Comparison of ENCODE assay signal across 1 cellular context in the genomic region with DNA sequence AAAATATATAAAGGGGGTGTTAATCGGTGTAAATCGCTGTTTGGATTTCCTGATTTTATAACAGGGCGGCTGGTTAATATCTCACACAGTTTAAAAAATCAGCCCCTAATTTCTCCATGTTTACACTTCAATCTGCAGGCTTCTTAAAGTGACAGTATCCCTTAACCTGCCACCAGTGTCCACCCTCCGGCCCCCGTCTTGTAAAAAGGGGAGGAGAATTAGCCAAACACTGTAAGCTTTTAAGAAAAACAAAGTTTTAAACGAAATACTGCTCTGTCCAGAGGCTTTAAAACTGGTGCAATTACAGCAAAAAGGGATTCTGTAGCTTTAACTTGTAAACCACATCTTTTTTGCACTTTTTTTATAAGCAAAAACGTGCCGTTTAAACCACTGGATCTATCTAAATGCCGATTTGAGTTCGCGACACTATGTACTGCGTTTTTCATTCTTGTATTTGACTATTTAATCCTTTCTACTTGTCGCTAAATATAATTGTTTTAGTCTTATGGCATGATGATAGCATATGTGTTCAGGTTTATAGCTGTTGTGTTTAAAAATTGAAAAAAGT.
A peak's percentile ranks its signal among the peaks of the same experiment; 100 is the strongest.
TF ChIP-seq lines count a peak whose summit lies in the region.

No MANE protein-coding gene starts in this region.

TF ChIP-seq in GM12878, 131 proteins besides CTCF, POLR2A, EP300 and RAD21 (continued from another document and continues in another):
- TF ChIP-seq, protein P1, sequence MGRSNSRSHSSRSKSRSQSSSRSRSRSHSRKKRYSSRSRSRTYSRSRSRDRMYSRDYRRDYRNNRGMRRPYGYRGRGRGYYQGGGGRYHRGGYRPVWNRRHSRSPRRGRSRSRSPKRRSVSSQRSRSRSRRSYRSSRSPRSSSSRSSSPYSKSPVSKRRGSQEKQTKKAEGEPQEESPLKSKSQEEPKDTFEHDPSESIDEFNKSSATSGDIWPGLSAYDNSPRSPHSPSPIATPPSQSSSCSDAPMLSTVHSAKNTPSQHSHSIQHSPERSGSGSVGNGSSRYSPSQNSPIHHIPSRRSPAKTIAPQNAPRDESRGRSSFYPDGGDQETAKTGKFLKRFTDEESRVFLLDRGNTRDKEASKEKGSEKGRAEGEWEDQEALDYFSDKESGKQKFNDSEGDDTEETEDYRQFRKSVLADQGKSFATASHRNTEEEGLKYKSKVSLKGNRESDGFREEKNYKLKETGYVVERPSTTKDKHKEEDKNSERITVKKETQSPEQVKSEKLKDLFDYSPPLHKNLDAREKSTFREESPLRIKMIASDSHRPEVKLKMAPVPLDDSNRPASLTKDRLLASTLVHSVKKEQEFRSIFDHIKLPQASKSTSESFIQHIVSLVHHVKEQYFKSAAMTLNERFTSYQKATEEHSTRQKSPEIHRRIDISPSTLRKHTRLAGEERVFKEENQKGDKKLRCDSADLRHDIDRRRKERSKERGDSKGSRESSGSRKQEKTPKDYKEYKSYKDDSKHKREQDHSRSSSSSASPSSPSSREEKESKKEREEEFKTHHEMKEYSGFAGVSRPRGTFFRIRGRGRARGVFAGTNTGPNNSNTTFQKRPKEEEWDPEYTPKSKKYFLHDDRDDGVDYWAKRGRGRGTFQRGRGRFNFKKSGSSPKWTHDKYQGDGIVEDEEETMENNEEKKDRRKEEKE (IDR thresholded peaks at IDR 0.05): no peak
- TF ChIP-seq, protein P2, sequence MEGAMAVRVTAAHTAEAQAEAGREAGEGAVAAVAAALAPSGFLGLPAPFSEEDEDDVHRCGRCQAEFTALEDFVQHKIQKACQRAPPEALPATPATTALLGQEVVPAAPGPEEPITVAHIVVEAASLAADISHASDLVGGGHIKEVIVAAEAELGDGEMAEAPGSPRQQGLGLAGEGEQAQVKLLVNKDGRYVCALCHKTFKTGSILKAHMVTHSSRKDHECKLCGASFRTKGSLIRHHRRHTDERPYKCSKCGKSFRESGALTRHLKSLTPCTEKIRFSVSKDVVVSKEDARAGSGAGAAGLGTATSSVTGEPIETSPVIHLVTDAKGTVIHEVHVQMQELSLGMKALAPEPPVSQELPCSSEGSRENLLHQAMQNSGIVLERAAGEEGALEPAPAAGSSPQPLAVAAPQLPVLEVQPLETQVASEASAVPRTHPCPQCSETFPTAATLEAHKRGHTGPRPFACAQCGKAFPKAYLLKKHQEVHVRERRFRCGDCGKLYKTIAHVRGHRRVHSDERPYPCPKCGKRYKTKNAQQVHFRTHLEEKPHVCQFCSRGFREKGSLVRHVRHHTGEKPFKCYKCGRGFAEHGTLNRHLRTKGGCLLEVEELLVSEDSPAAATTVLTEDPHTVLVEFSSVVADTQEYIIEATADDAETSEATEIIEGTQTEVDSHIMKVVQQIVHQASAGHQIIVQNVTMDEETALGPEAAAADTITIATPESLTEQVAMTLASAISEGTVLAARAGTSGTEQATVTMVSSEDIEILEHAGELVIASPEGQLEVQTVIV (IDR thresholded peaks at IDR 0.05; ENCODE audit: borderline replicate concordance, partially characterized antibody): no peak
- TF ChIP-seq BCL3 (IDR thresholded peaks at IDR 0.05; ENCODE audit: borderline replicate concordance, insufficient read depth, low read depth, low read length, poor library complexity, severe bottlenecking) (no peak), SP1 (IDR thresholded peaks at IDR 0.05; ENCODE audit: low read depth, low read length) (no peak), BHLHE40 (IDR thresholded peaks at IDR 0.05; ENCODE audit: borderline replicate concordance in 1 of 2, low read depth in 2 of 2, low read length in 1 of 2) (peak; percentile 74 to 75; a peak in 3 of 4 replicates), HSF1 (IDR thresholded peaks at IDR 0.05; ENCODE audit: low read depth, low read length) (no peak), MLLT1 (IDR thresholded peaks at IDR 0.05) (peak; percentile 60), IKZF2 (IDR thresholded peaks at IDR 0.05) (no peak), CBX3 (IDR thresholded peaks at IDR 0.05; ENCODE audit: borderline replicate concordance, low read depth) (no peak), CHD1 (IDR thresholded peaks at IDR 0.05; ENCODE audit: low read depth, low read length) (no peak), TCF7 (IDR thresholded peaks at IDR 0.05; ENCODE audit: borderline replicate concordance) (no peak), ZBTB40 (IDR thresholded peaks at IDR 0.05; ENCODE audit: borderline replicate concordance) (peak; percentile 33; the same call in 1 of the 2 replicates), CREM (IDR thresholded peaks at IDR 0.05; ENCODE audit: low read depth) (no peak), RUNX3 (IDR thresholded peaks at IDR 0.05; ENCODE audit: low read length) (peak; percentile 23; the same call in 1 of the 2 replicates), E2F8 (IDR thresholded peaks at IDR 0.05; ENCODE audit: low read depth, partially characterized antibody) (no peak), CBFB (IDR thresholded peaks at IDR 0.05; ENCODE audit: low read depth) (no peak), MEF2B (IDR thresholded peaks at IDR 0.05; ENCODE audit: partially characterized antibody, poor library complexity, severe bottlenecking) (no peak), JUND (IDR thresholded peaks at IDR 0.05; ENCODE audit: low read depth, low read length) (no peak), ZSCAN29 (IDR thresholded peaks at IDR 0.05) (no peak)
- TF ChIP-seq, protein P3, sequence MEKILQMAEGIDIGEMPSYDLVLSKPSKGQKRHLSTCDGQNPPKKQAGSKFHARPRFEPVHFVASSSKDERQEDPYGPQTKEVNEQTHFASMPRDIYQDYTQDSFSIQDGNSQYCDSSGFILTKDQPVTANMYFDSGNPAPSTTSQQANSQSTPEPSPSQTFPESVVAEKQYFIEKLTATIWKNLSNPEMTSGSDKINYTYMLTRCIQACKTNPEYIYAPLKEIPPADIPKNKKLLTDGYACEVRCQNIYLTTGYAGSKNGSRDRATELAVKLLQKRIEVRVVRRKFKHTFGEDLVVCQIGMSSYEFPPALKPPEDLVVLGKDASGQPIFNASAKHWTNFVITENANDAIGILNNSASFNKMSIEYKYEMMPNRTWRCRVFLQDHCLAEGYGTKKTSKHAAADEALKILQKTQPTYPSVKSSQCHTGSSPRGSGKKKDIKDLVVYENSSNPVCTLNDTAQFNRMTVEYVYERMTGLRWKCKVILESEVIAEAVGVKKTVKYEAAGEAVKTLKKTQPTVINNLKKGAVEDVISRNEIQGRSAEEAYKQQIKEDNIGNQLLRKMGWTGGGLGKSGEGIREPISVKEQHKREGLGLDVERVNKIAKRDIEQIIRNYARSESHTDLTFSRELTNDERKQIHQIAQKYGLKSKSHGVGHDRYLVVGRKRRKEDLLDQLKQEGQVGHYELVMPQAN (conservative IDR thresholded peaks at IDR 0.05): no peak
- TF ChIP-seq, protein P4, sequence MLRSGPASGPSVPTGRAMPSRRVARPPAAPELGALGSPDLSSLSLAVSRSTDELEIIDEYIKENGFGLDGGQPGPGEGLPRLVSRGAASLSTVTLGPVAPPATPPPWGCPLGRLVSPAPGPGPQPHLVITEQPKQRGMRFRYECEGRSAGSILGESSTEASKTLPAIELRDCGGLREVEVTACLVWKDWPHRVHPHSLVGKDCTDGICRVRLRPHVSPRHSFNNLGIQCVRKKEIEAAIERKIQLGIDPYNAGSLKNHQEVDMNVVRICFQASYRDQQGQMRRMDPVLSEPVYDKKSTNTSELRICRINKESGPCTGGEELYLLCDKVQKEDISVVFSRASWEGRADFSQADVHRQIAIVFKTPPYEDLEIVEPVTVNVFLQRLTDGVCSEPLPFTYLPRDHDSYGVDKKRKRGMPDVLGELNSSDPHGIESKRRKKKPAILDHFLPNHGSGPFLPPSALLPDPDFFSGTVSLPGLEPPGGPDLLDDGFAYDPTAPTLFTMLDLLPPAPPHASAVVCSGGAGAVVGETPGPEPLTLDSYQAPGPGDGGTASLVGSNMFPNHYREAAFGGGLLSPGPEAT (IDR thresholded peaks at IDR 0.05; ENCODE audit: low read depth): peak; percentile 45; the same call in 1 of the 2 replicates
- TF ChIP-seq, protein P5, sequence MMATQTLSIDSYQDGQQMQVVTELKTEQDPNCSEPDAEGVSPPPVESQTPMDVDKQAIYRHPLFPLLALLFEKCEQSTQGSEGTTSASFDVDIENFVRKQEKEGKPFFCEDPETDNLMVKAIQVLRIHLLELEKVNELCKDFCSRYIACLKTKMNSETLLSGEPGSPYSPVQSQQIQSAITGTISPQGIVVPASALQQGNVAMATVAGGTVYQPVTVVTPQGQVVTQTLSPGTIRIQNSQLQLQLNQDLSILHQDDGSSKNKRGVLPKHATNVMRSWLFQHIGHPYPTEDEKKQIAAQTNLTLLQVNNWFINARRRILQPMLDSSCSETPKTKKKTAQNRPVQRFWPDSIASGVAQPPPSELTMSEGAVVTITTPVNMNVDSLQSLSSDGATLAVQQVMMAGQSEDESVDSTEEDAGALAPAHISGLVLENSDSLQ (IDR thresholded peaks at IDR 0.05): no peak
- TF ChIP-seq, protein P6, sequence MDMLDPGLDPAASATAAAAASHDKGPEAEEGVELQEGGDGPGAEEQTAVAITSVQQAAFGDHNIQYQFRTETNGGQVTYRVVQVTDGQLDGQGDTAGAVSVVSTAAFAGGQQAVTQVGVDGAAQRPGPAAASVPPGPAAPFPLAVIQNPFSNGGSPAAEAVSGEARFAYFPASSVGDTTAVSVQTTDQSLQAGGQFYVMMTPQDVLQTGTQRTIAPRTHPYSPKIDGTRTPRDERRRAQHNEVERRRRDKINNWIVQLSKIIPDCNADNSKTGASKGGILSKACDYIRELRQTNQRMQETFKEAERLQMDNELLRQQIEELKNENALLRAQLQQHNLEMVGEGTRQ (IDR thresholded peaks at IDR 0.05; ENCODE audit: borderline replicate concordance, low read depth, low read length): no peak
